In genomic region chr10:91626936-91627335, GRCh38 we compare ENCODE assay signal across 1 cellular context.
TF ChIP-seq lines count a peak whose summit lies in the region.

No MANE protein-coding gene starts in this region.

TF ChIP-seq in IMR-90, 13 proteins besides CTCF, POLR2A, EP300 and RAD21 (continued from another document):
- no peak for TF ChIP-seq USF2 (IDR thresholded peaks at IDR 0.05; ENCODE audit: low read depth, low read length)
- no peak for TF ChIP-seq ELK1 (IDR thresholded peaks at IDR 0.05; ENCODE audit: borderline replicate concordance, low read depth, low read length)
- TF ChIP-seq CHD1 (IDR thresholded peaks at IDR 0.05; ENCODE audit: low read depth, low read length), result no peak
- TF ChIP-seq NFE2L2 (IDR thresholded peaks at IDR 0.05; ENCODE audit: low read depth, low read length), result no peak
- no peak for TF ChIP-seq RCOR1 (IDR thresholded peaks at IDR 0.05; ENCODE audit: insufficient replicate concordance, low read length)
- TF ChIP-seq SMC3 (IDR thresholded peaks at IDR 0.05; ENCODE audit: low read depth, low read length), result no peak
